8 cellular contexts compared by ENCODE assay signal in the genomic region with DNA sequence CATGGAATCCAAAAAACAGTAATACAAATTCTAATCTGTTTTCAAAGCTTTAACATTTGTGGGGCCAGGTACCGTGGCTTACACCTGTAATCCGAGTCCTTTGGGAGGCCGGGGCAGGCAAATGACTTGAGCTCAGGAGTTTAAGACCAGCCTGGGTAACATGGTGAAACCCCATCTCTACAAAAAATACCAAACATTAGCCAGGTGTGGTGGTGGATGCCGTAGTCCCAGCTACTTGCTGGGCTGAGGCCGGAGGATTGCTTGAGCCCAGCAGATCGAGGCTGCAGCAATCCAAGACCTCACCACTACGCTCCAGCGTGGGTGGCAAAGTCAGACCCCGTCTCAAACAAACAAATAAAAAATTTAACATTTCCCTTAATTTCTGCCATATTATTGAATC.
"Had no signal": no experiment of that assay in that cellular context is flagged by ENCODE, and none has a peak within 500 bp of the region (broad histone marks: within the 10 kb centered on the region; RNA-seq: fewer than 3 reads in every experiment).

No MANE protein-coding gene starts in this region.

- H3K4me3 ChIP-seq: GM23248, HAP-1, K562 had no signal

- FAIRE-seq: HTR-8/SVneo, K562 had no signal

- H3K36me3 ChIP-seq: HAP-1 had no signal

- H3K4me1 ChIP-seq: HAP-1 had no signal

- H3K4me3 Mint-ChIP-seq: HFFc6 had no signal

- ATAC-seq: HCT116, K562 had no signal

- H3K27ac Mint-ChIP-seq: HFFc6 had no signal

- H3K9ac ChIP-seq: GM23248 had no signal

- DNase-seq: GM23248, GOT3, HFFc6, IMR-90 had no signal

- H3K27ac ChIP-seq: GM23248 had no signal

- H3K9me3 ChIP-seq: HAP-1 had no signal
